ENCODE assay signal across 8 cellular contexts in genomic region chr19:47130589-47131168, GRCh38. TPM values are rescaled to one million over a fixed set of nuclear protein-coding genes. Genes with fewer than 3 reads are reported as not detected.
DNase-seq lines count a peak whose midpoint lies in the region; ATAC-seq and TF ChIP-seq lines count a peak whose summit lies in the region.

TSS of gene SAE1 (plus strand) at chr19:47130835. CDS start at chr19:47130931, 96 bp downstream.

- peak within 1 kb of the TSS; percentile 95 for H3K27ac ChIP-seq in DND-41 (ENCODE audit: low read length)

- peak within 1 kb of the TSS; percentile 92 for H3K9ac ChIP-seq in DND-41 (ENCODE audit: low read depth, low read length)

- DNase-seq in DND-41 (peak; percentile 95), Kasumi-1 (lab: John Stamatoyannopoulos, UW) (peak; percentile 94 to 96), RKO (ENCODE audit: low spot score) (peak; percentile 98), fibroblast of gingiva (ENCODE audit: low read depth) (peak; percentile 98), naive B cell (peak; percentile 94)
- DNase-seq in activated T-helper 1 cell treated with anti-CD3 and anti-CD28 coated beads, Interleukin-12 subunit alpha, Interleukin-12 subunit beta, Interleukin-2, Interleukin-4 antibody, amounts not matched to agents 30 ng/mL and 10 ng/mL and 1 ng/mL, durations not matched to agents 14 hours and 24 hours and 36 hours (ENCODE audit: low spot score): peak; percentile 93

- peaks cover 41% of the 10 kb centered on the region for H4K20me1 ChIP-seq in DND-41 (ENCODE audit: insufficient read depth, low read length)

- peak within 1 kb of the TSS; percentile 100 for H3K4me3 Mint-ChIP-seq in activated T-helper 1 cell treated with anti-CD3 and anti-CD28 coated beads, Interleukin-12 subunit alpha, Interleukin-12 subunit beta, Interleukin-2, Interleukin-4 antibody, amounts not matched to agents 30 ng/mL and 10 ng/mL and 1 ng/mL, durations not matched to agents 14 hours and 24 hours and 36 hours
- peak within 1 kb of the TSS; percentile 95 to 99 (median 98) for H3K4me3 Mint-ChIP-seq in naive B cell
- peak within 1 kb of the TSS; percentile 92 for H3K4me3 Mint-ChIP-seq in stimulated activated memory B cell treated with anti-CD40 and anti-IgM and Interleukin-4, amounts not matched to agents 10 μg/mL and 1 μg/mL and 100 μg/mL, for 72 hours

- H3K4me3 ChIP-seq in DND-41 (ENCODE audit: low read depth in 1 of 2, low read length in 2 of 2): peak within 1 kb of the TSS; percentile 82 to 100

- H3K9me3 Mint-ChIP-seq in activated T-helper 1 cell treated with anti-CD3 and anti-CD28 coated beads, Interleukin-12 subunit alpha, Interleukin-12 subunit beta, Interleukin-2, Interleukin-4 antibody, amounts not matched to agents 30 ng/mL and 10 ng/mL and 1 ng/mL, durations not matched to agents 14 hours and 24 hours and 36 hours: peaks cover 3% of the 10 kb centered on the region
- H3K9me3 Mint-ChIP-seq in naive B cell: peaks cover 0 to 1% (median 0%) of the 10 kb centered on the region in 7 donors
- H3K9me3 Mint-ChIP-seq in stimulated activated memory B cell treated with anti-CD40 and anti-IgM and Interleukin-4, amounts not matched to agents 10 μg/mL and 1 μg/mL and 100 μg/mL, for 72 hours: no peaks in the 10 kb centered on the region

- ATAC-seq in DND-41 (ENCODE audit: insufficient read depth, low read depth) (peak; percentile 79), GM21825 (IDR thresholded peaks at IDR 0.05; ENCODE audit: unreplicated experiment) (peak; percentile 82), naive B cell (ENCODE audit: low read depth in 2 of 2) (peak; percentile 87 to 89)
- ATAC-seq in stimulated activated memory B cell treated with anti-CD40 and anti-IgM and Interleukin-4, amounts not matched to agents 10 μg/mL and 1 μg/mL and 100 μg/mL, for 72 hours: peak; percentile 95

- no peaks in the 10 kb centered on the region for H3K27me3 ChIP-seq in DND-41 (ENCODE audit: insufficient read depth, low read length, poor library complexity)

- intact Hi-C loops in activated T-helper 1 cell treated with anti-CD3 and anti-CD28 coated beads, Interleukin-12 subunit alpha, Interleukin-12 subunit beta, Interleukin-2, Interleukin-4 antibody, amounts not matched to agents 30 ng/mL and 10 ng/mL and 1 ng/mL, durations not matched to agents 14 hours and 24 hours and 36 hours (cut with micrococcal nuclease): loop anchor here (1.0 to 2.0 kb wide), 5 partner anchors 16 to 144 kb away; partner anchors contain the start of genes INAFM1 and ZC3H4

- peaks cover 35% of the 10 kb centered on the region for H3K36me3 Mint-ChIP-seq in activated T-helper 1 cell treated with anti-CD3 and anti-CD28 coated beads, Interleukin-12 subunit alpha, Interleukin-12 subunit beta, Interleukin-2, Interleukin-4 antibody, amounts not matched to agents 30 ng/mL and 10 ng/mL and 1 ng/mL, durations not matched to agents 14 hours and 24 hours and 36 hours (ENCODE audit: low read depth)
- H3K36me3 Mint-ChIP-seq in naive B cell: peaks cover 0 to 7% of the 10 kb centered on the region in 2 donors
- peaks cover 24% of the 10 kb centered on the region for H3K36me3 Mint-ChIP-seq in stimulated activated memory B cell treated with anti-CD40 and anti-IgM and Interleukin-4, amounts not matched to agents 10 μg/mL and 1 μg/mL and 100 μg/mL, for 72 hours

- peaks cover 56% of the 10 kb centered on the region for H3K4me1 Mint-ChIP-seq in activated T-helper 1 cell treated with anti-CD3 and anti-CD28 coated beads, Interleukin-12 subunit alpha, Interleukin-12 subunit beta, Interleukin-2, Interleukin-4 antibody, amounts not matched to agents 30 ng/mL and 10 ng/mL and 1 ng/mL, durations not matched to agents 14 hours and 24 hours and 36 hours (ENCODE audit: low read depth)
- H3K4me1 Mint-ChIP-seq in naive B cell: peaks cover 38 to 57% (median 53%) of the 10 kb centered on the region in 3 donors
- H3K4me1 Mint-ChIP-seq in stimulated activated memory B cell treated with anti-CD40 and anti-IgM and Interleukin-4, amounts not matched to agents 10 μg/mL and 1 μg/mL and 100 μg/mL, for 72 hours: peaks cover 54% of the 10 kb centered on the region

- H3K27ac Mint-ChIP-seq in activated T-helper 1 cell treated with anti-CD3 and anti-CD28 coated beads, Interleukin-12 subunit alpha, Interleukin-12 subunit beta, Interleukin-2, Interleukin-4 antibody, amounts not matched to agents 30 ng/mL and 10 ng/mL and 1 ng/mL, durations not matched to agents 14 hours and 24 hours and 36 hours: peak within 1 kb of the TSS; percentile 97
- peak within 1 kb of the TSS; percentile 96 to 99 (median 98) for H3K27ac Mint-ChIP-seq in naive B cell
- H3K27ac Mint-ChIP-seq in stimulated activated memory B cell treated with anti-CD40 and anti-IgM and Interleukin-4, amounts not matched to agents 10 μg/mL and 1 μg/mL and 100 μg/mL, for 72 hours: peak within 1 kb of the TSS; percentile 91

- peaks cover 53% of the 10 kb centered on the region for H3K79me2 ChIP-seq in DND-41 (ENCODE audit: insufficient read depth, low read length)

- peaks cover 43% of the 10 kb centered on the region for H3K4me1 ChIP-seq in DND-41 (ENCODE audit: insufficient read depth, low read length)

- peak within 1 kb of the TSS; percentile 68 for H2AFZ ChIP-seq in DND-41 (ENCODE audit: low read depth, low read length)

- H3K36me3 ChIP-seq in DND-41 (ENCODE audit: insufficient read depth, low read length): peaks cover 39% of the 10 kb centered on the region

- TF ChIP-seq CTCF in DND-41 (IDR thresholded peaks at IDR 0.05; ENCODE audit: borderline replicate concordance, extremely low read depth, low read length, poor library complexity, severe bottlenecking): peak; percentile 72

- peak within 1 kb of the TSS; percentile 91 for H3K4me2 ChIP-seq in DND-41 (ENCODE audit: insufficient read depth, low read length)

- H3K9me3 ChIP-seq in DND-41 (ENCODE audit: insufficient read depth, low read length, severe bottlenecking): no peaks in the 10 kb centered on the region

- peaks cover 4% of the 10 kb centered on the region for H3K27me3 Mint-ChIP-seq in activated T-helper 1 cell treated with anti-CD3 and anti-CD28 coated beads, Interleukin-12 subunit alpha, Interleukin-12 subunit beta, Interleukin-2, Interleukin-4 antibody, amounts not matched to agents 30 ng/mL and 10 ng/mL and 1 ng/mL, durations not matched to agents 14 hours and 24 hours and 36 hours (ENCODE audit: insufficient read depth)
- no peaks in the 10 kb centered on the region for H3K27me3 Mint-ChIP-seq in naive B cell
- no peaks in the 10 kb centered on the region for H3K27me3 Mint-ChIP-seq in stimulated activated memory B cell treated with anti-CD40 and anti-IgM and Interleukin-4, amounts not matched to agents 10 μg/mL and 1 μg/mL and 100 μg/mL, for 72 hours

RNA-seq across cellular contexts. Expression of gene SAE1, which starts in this region (rescaled TPM):
- 141 and 142 TPM in 2 replicates for total RNA-seq in activated T-helper 1 cell treated with anti-CD3 and anti-CD28 coated beads, Interleukin-12 subunit alpha, Interleukin-12 subunit beta, Interleukin-2, Interleukin-4 antibody, amounts not matched to agents 30 ng/mL and 10 ng/mL and 1 ng/mL, durations not matched to agents 14 hours and 24 hours and 36 hours
- 10 to 100 TPM; 74.7 to 97.1 (median 78.9) TPM for polyA plus RNA-seq in naive B cell (ENCODE audit: low read depth in 6 of 6)

Comparison
In these comparisons a context has a peak if more than half of its experiments do, and no peak if none do; other contexts are left out.
1. Peak in every context shown above with its lines: DNase-seq, ATAC-seq, H3K4me3 ChIP-seq and H3K27ac ChIP-seq.